Comparison of ENCODE assay signal across 14 cellular contexts in the genomic region with DNA sequence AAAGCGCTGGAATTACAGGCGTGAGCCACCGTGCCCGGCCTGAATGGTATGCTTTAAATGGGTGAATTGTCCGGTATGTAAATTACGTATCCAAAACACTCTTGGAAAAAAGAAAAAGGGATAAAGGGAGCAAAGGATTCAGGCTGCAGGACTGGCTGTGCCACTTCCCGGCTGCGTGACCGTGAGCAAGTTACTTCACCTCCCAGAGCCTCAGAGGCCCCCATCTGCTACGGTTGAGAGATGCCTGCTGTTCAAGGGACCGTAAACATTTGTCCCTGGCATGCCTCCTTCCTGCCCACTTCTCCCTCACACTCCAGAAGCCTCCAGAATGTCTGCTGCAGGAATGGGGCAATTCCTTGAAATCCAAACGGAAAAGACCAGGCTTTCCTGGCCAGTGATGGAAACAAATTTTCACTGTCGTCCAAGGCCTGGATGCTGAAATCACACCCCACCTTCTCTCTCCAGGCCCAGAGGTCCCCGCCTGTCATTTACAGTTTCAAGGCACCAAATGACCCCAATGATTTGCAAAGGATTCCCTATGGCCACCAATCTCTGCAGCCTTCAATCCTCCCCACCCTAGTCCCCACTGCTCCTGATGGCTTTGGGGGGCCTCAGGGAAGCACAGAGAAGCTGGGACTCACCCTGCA. TPM values are rescaled to one million over a fixed set of nuclear protein-coding genes. Genes with fewer than 3 reads are reported as not detected.
A peak's percentile ranks its signal among the peaks of the same experiment; 100 is the strongest.
DNase-seq lines count a peak whose midpoint lies in the region; ATAC-seq and TF ChIP-seq lines count a peak whose summit lies in the region.
"Had no signal": no experiment of that assay in that cellular context is flagged by ENCODE, and none has a peak within 500 bp of the region (broad histone marks: within the 10 kb centered on the region; RNA-seq: fewer than 3 reads in every experiment).

No MANE protein-coding gene starts in this region.

- H3K9me3 ChIP-seq in lower lobe of right lung (no peaks in the 10 kb centered on the region), Peyer's patch (no peaks in the 10 kb centered on the region)
- H3K9me3 ChIP-seq: sigmoid colon, suprapubic skin had no signal

- H3K27ac Mint-ChIP-seq in WTC11 (0 out of 2 replicates have a peak overlapping the region, but pooled peaks have one; percentile 53), type B pancreatic cell (peak overlapping the region; percentile 39)
- H3K27ac Mint-ChIP-seq: activated naive CD4-positive, alpha-beta T cell treated with anti-CD3 and anti-CD28 coated beads for 36 hours had no signal

- H3K4me1 Mint-ChIP-seq in WTC11 (peaks cover 24% of the 10 kb centered on the region), type B pancreatic cell (ENCODE audit: unreplicated experiment) (peaks cover 19% of the 10 kb centered on the region)

- TF ChIP-seq POLR2A in Peyer's patch (IDR thresholded peaks at IDR 0.05): no peak

- H3K4me3 ChIP-seq in lower lobe of right lung (no peak overlapping the region), Peyer's patch (no peak overlapping the region)
- H3K4me3 ChIP-seq: sigmoid colon, suprapubic skin had no signal

- POLR2A ChIA-PET in WTC11 (lab: Charles Lee): no interaction called here

- H3K27ac ChIP-seq in lower lobe of right lung (no peak overlapping the region), Peyer's patch (no peak overlapping the region)
- H3K27ac ChIP-seq: sigmoid colon, suprapubic skin had no signal

- H3K27me3 Mint-ChIP-seq in WTC11 (ENCODE audit: low read depth) (peaks cover 46% of the 10 kb centered on the region), type B pancreatic cell (no peaks in the 10 kb centered on the region)

- H3K4me3 Mint-ChIP-seq in WTC11: no peak overlapping the region
- H3K4me3 Mint-ChIP-seq in type B pancreatic cell: no peak overlapping the region
- H3K4me3 Mint-ChIP-seq: activated naive CD4-positive, alpha-beta T cell treated with anti-CD3 and anti-CD28 coated beads for 36 hours had no signal

- no peaks in the 10 kb centered on the region for H3K36me3 Mint-ChIP-seq in WTC11
- H3K36me3 Mint-ChIP-seq in type B pancreatic cell: no peaks in the 10 kb centered on the region

- CTCF ChIA-PET in WTC11 (lab: Charles Lee): interaction anchor here (1.0 kb wide), 2 partner anchors 22 to 78 kb away, joined by 3 to 4 read pairs; no protein-coding TSS in a partner anchor

- H3K27me3 ChIP-seq in lower lobe of right lung (ENCODE audit: low read depth) (no peaks in the 10 kb centered on the region), Peyer's patch (no peaks in the 10 kb centered on the region)
- H3K27me3 ChIP-seq: suprapubic skin had no signal

- DNase-seq in NCI-H1694 treated with DMSO at 0.1 percent for 48 hours (lab: John Stamatoyannopoulos, UW): peak; percentile 39
- DNase-seq in NCI-H1694 (lab: John Stamatoyannopoulos, UW): no peak
- no peak for DNase-seq in WTC11 (ENCODE audit: low spot score)
- peak; percentile 47 for DNase-seq in lower lobe of right lung
- no peak for DNase-seq in type B pancreatic cell (ENCODE audit: extremely low spot score, unreplicated experiment)
- DNase-seq in Peyer's patch: no peak
- no peak for DNase-seq in AG08395 (ENCODE audit: low spot score)
- DNase-seq: 8988T; activated naive CD4-positive, alpha-beta T cell treated with anti-CD3 and anti-CD28 coated beads for 36 hours; NCI-H345; sigmoid colon; T1000 had no signal

- no peaks in the 10 kb centered on the region for H3K9me3 Mint-ChIP-seq in WTC11
- H3K9me3 Mint-ChIP-seq in type B pancreatic cell: no peaks in the 10 kb centered on the region
- H3K9me3 Mint-ChIP-seq: activated naive CD4-positive, alpha-beta T cell treated with anti-CD3 and anti-CD28 coated beads for 36 hours had no signal

- no peak for TF ChIP-seq CTCF in WTC11 (IDR thresholded peaks at IDR 0.05)
- no peak for TF ChIP-seq CTCF in lower lobe of right lung (IDR thresholded peaks at IDR 0.05)
- no peak for TF ChIP-seq CTCF in type B pancreatic cell (conservative IDR thresholded peaks at IDR 0.05)
- no peak for TF ChIP-seq CTCF in Peyer's patch (IDR thresholded peaks at IDR 0.05)

- ATAC-seq in WTC11 (no peak; the same call in 1 of the 2 replicates), lower lobe of right lung (no peak), GM19395 (IDR thresholded peaks at IDR 0.05; ENCODE audit: unreplicated experiment) (no peak)

- H3K4me1 ChIP-seq in lower lobe of right lung: peaks cover 59% of the 10 kb centered on the region
- H3K4me1 ChIP-seq in Peyer's patch: peaks cover 0 to 26% (median 3%) of the 10 kb centered on the region in 4 donors
- H3K4me1 ChIP-seq: sigmoid colon had no signal

- intact Hi-C loops in lower lobe of right lung (cut with DNase I): no loop called here

- H3K36me3 ChIP-seq in lower lobe of right lung (no peaks in the 10 kb centered on the region), Peyer's patch (no peaks in the 10 kb centered on the region)
- H3K36me3 ChIP-seq: sigmoid colon, suprapubic skin had no signal

TF ChIP-seq in WTC11, 78 proteins besides CTCF, POLR2A, EP300 and RAD21:
- TF ChIP-seq E2F5 (CRISPR knock-in tag; IDR thresholded peaks at IDR 0.05) (no peak), ZNF138 (CRISPR knock-in tag; conservative IDR thresholded peaks at IDR 0.05) (no peak), OVOL2 (CRISPR knock-in tag; IDR thresholded peaks at IDR 0.05; ENCODE audit: borderline replicate concordance) (no peak), CBFB (CRISPR knock-in tag; IDR thresholded peaks at IDR 0.05; ENCODE audit: low read depth) (no peak), NR2C2 (CRISPR knock-in tag; IDR thresholded peaks at IDR 0.05) (no peak)
- TF ChIP-seq, protein P1, sequence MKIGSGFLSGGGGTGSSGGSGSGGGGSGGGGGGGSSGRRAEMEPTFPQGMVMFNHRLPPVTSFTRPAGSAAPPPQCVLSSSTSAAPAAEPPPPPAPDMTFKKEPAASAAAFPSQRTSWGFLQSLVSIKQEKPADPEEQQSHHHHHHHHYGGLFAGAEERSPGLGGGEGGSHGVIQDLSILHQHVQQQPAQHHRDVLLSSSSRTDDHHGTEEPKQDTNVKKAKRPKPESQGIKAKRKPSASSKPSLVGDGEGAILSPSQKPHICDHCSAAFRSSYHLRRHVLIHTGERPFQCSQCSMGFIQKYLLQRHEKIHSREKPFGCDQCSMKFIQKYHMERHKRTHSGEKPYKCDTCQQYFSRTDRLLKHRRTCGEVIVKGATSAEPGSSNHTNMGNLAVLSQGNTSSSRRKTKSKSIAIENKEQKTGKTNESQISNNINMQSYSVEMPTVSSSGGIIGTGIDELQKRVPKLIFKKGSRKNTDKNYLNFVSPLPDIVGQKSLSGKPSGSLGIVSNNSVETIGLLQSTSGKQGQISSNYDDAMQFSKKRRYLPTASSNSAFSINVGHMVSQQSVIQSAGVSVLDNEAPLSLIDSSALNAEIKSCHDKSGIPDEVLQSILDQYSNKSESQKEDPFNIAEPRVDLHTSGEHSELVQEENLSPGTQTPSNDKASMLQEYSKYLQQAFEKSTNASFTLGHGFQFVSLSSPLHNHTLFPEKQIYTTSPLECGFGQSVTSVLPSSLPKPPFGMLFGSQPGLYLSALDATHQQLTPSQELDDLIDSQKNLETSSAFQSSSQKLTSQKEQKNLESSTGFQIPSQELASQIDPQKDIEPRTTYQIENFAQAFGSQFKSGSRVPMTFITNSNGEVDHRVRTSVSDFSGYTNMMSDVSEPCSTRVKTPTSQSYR (CRISPR knock-in tag; IDR thresholded peaks at IDR 0.05): no peak
- TF ChIP-seq, protein P2, sequence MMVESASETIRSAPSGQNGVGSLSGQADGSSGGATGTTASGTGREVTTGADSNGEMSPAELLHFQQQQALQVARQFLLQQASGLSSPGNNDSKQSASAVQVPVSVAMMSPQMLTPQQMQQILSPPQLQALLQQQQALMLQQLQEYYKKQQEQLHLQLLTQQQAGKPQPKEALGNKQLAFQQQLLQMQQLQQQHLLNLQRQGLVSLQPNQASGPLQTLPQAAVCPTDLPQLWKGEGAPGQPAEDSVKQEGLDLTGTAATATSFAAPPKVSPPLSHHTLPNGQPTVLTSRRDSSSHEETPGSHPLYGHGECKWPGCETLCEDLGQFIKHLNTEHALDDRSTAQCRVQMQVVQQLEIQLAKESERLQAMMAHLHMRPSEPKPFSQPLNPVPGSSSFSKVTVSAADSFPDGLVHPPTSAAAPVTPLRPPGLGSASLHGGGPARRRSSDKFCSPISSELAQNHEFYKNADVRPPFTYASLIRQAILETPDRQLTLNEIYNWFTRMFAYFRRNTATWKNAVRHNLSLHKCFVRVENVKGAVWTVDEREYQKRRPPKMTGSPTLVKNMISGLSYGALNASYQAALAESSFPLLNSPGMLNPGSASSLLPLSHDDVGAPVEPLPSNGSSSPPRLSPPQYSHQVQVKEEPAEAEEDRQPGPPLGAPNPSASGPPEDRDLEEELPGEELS (CRISPR knock-in tag; IDR thresholded peaks at IDR 0.05): no peak
TF ChIP-seq in WTC11: peak in this region for 0.

RNA-seq across cellular contexts. Expression of gene LITAF, which starts 22.9 kb away (rescaled TPM):
- 72.4 to 77.7 TPM (median 73.0 TPM) in 3 replicates for total RNA-seq in WTC11 (2021)
- total RNA-seq in lower lobe of right lung: 281 TPM
- 49.8 and 66.6 TPM in 2 replicates for total RNA-seq in type B pancreatic cell (ENCODE audit: low replicate concordance)
- 10 to 100 TPM; 20.1 to 56.9 (median 32.3) TPM for total RNA-seq in Peyer's patch

RNA-seq across cellular contexts. Expression of gene SNN, which starts 58.7 kb away (rescaled TPM):
- total RNA-seq in WTC11 (2021) (54.2 to 65.2 TPM (median 56.2 TPM) in 3 replicates), lower lobe of right lung (25.5 TPM), type B pancreatic cell (ENCODE audit: low replicate concordance) (23.8 and 44.0 TPM in 2 replicates), Peyer's patch (1 to 10 TPM; 4.2 to 5.0 (median 4.5) TPM)

Comparison
In these comparisons a context has a peak if more than half of its experiments do, and no peak if none do; other contexts are left out.
1. DNase-seq: peak in NCI-H1694 treated with DMSO at 0.1 percent for 48 hours (single experiment) and lower lobe of right lung (single experiment); none in NCI-H1694 (single experiment), WTC11 (single experiment), type B pancreatic cell (single experiment), Peyer's patch (0 of 3) and AG08395 (single experiment).